In genomic region chr9:37451628-37452027, GRCh38 we compare ENCODE assay signal across 1 cellular context.
TF ChIP-seq lines count a peak whose summit lies in the region.

No MANE protein-coding gene starts in this region.

TF ChIP-seq in K562, 482 proteins besides CTCF, POLR2A, EP300 and RAD21:
- no peak for TF ChIP-seq ZKSCAN1 (IDR thresholded peaks at IDR 0.05; ENCODE audit: low read depth, low read length)
- no peak for TF ChIP-seq IRF2 (CRISPR knock-in tag; IDR thresholded peaks at IDR 0.05)
- TF ChIP-seq ZNF79 (CRISPR knock-in tag; IDR thresholded peaks at IDR 0.05; ENCODE audit: low read depth): no peak
- TF ChIP-seq, protein P1, sequence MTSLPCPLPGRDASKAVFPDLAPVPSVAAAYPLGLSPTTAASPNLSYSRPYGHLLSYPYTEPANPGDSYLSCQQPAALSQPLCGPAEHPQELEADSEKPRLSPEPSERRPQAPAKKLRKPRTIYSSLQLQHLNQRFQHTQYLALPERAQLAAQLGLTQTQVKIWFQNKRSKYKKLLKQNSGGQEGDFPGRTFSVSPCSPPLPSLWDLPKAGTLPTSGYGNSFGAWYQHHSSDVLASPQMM (CRISPR knock-in tag; IDR thresholded peaks at IDR 0.05): no peak
- TF ChIP-seq, protein P2, sequence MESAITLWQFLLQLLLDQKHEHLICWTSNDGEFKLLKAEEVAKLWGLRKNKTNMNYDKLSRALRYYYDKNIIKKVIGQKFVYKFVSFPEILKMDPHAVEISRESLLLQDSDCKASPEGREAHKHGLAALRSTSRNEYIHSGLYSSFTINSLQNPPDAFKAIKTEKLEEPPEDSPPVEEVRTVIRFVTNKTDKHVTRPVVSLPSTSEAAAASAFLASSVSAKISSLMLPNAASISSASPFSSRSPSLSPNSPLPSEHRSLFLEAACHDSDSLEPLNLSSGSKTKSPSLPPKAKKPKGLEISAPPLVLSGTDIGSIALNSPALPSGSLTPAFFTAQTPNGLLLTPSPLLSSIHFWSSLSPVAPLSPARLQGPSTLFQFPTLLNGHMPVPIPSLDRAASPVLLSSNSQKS (CRISPR knock-in tag; IDR thresholded peaks at IDR 0.05): no peak
- peak; percentile 92 for TF ChIP-seq ZNF316 (IDR thresholded peaks at IDR 0.05)
- TF ChIP-seq ZNF197 (CRISPR knock-in tag; IDR thresholded peaks at IDR 0.05; ENCODE audit: low read depth): no peak
- TF ChIP-seq, protein P3, sequence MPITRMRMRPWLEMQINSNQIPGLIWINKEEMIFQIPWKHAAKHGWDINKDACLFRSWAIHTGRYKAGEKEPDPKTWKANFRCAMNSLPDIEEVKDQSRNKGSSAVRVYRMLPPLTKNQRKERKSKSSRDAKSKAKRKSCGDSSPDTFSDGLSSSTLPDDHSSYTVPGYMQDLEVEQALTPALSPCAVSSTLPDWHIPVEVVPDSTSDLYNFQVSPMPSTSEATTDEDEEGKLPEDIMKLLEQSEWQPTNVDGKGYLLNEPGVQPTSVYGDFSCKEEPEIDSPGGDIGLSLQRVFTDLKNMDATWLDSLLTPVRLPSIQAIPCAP (CRISPR knock-in tag; IDR thresholded peaks at IDR 0.05; ENCODE audit: borderline replicate concordance): no peak
- TF ChIP-seq SIN3A (IDR thresholded peaks at IDR 0.05; ENCODE audit: borderline replicate concordance in 2 of 2, control insufficient read depth in 1 of 2, low read depth in 2 of 2, low read length in 2 of 2): no peak
- no peak for TF ChIP-seq ETV6 (IDR thresholded peaks at IDR 0.05; ENCODE audit: borderline replicate concordance in 1 of 2, low read depth in 2 of 2, low read length in 1 of 2)
- TF ChIP-seq ETV6 (CRISPR knock-in tag; IDR thresholded peaks at IDR 0.05; ENCODE audit: borderline replicate concordance): no peak
- no peak for TF ChIP-seq ZNF586 (CRISPR knock-in tag; conservative IDR thresholded peaks at IDR 0.05)
- TF ChIP-seq ZNF134 (CRISPR knock-in tag; conservative IDR thresholded peaks at IDR 0.05): no peak
- TF ChIP-seq SNAPC5 (CRISPR knock-in tag; IDR thresholded peaks at IDR 0.05): no peak
- TF ChIP-seq MAFK (IDR thresholded peaks at IDR 0.05; ENCODE audit: low read length): peak; percentile 29; the same call in 1 of the 2 replicates
- no peak for TF ChIP-seq MXI1 (IDR thresholded peaks at IDR 0.05; ENCODE audit: low read depth, low read length)
- TF ChIP-seq MAFF (IDR thresholded peaks at IDR 0.05; ENCODE audit: low read length): peak; percentile 48; the same call in 1 of the 2 replicates
- TF ChIP-seq ZBTB8A (IDR thresholded peaks at IDR 0.05; ENCODE audit: partially characterized antibody): no peak
- TF ChIP-seq TFAM (CRISPR knock-in tag; conservative IDR thresholded peaks at IDR 0.05): no peak
- TF ChIP-seq, protein P4, sequence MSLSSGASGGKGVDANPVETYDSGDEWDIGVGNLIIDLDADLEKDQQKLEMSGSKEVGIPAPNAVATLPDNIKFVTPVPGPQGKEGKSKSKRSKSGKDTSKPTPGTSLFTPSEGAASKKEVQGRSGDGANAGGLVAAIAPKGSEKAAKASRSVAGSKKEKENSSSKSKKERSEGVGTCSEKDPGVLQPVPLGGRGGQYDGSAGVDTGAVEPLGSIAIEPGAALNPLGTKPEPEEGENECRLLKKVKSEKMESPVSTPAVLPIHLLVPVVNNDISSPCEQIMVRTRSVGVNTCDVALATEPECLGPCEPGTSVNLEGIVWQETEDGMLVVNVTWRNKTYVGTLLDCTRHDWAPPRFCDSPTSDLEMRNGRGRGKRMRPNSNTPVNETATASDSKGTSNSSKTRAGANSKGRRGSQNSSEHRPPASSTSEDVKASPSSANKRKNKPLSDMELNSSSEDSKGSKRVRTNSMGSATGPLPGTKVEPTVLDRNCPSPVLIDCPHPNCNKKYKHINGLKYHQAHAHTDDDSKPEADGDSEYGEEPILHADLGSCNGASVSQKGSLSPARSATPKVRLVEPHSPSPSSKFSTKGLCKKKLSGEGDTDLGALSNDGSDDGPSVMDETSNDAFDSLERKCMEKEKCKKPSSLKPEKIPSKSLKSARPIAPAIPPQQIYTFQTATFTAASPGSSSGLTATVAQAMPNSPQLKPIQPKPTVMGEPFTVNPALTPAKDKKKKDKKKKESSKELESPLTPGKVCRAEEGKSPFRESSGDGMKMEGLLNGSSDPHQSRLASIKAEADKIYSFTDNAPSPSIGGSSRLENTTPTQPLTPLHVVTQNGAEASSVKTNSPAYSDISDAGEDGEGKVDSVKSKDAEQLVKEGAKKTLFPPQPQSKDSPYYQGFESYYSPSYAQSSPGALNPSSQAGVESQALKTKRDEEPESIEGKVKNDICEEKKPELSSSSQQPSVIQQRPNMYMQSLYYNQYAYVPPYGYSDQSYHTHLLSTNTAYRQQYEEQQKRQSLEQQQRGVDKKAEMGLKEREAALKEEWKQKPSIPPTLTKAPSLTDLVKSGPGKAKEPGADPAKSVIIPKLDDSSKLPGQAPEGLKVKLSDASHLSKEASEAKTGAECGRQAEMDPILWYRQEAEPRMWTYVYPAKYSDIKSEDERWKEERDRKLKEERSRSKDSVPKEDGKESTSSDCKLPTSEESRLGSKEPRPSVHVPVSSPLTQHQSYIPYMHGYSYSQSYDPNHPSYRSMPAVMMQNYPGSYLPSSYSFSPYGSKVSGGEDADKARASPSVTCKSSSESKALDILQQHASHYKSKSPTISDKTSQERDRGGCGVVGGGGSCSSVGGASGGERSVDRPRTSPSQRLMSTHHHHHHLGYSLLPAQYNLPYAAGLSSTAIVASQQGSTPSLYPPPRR (CRISPR knock-in tag; IDR thresholded peaks at IDR 0.05; ENCODE audit: borderline replicate concordance): no peak
- TF ChIP-seq RBM25 (IDR thresholded peaks at IDR 0.05; ENCODE audit: low read depth, low read length, severe bottlenecking): no peak
- TF ChIP-seq SP2 (IDR thresholded peaks at IDR 0.05; ENCODE audit: extremely low read depth, low read depth, low read length, poor library complexity, severe bottlenecking): no peak
- TF ChIP-seq ZNF668 (CRISPR knock-in tag; IDR thresholded peaks at IDR 0.05): no peak
- peak; percentile 55 for TF ChIP-seq MAFG (tag; conservative IDR thresholded peaks at IDR 0.05)
- peak; percentile 72 for TF ChIP-seq NFE2 (IDR thresholded peaks at IDR 0.05; ENCODE audit: low read depth)
- TF ChIP-seq ZNF280A (IDR thresholded peaks at IDR 0.05; ENCODE audit: low read depth, partially characterized antibody): no peak
- no peak for TF ChIP-seq THRA (IDR thresholded peaks at IDR 0.05)
- no peak for TF ChIP-seq MEF2A (IDR thresholded peaks at IDR 0.05; ENCODE audit: control insufficient read depth, low read depth, low read length)
- no peak for TF ChIP-seq ASH1L (IDR thresholded peaks at IDR 0.05; ENCODE audit: borderline replicate concordance, low read depth, partially characterized antibody)
- no peak for TF ChIP-seq ELF2 (CRISPR knock-in tag; IDR thresholded peaks at IDR 0.05)
- TF ChIP-seq CBFA2T2 (conservative IDR thresholded peaks at IDR 0.05): no peak
- TF ChIP-seq TEAD1 (CRISPR knock-in tag; IDR thresholded peaks at IDR 0.05): no peak
- peak; percentile 82 for TF ChIP-seq C11orf30 (IDR thresholded peaks at IDR 0.05; ENCODE audit: low read depth)
- TF ChIP-seq, protein P5, sequence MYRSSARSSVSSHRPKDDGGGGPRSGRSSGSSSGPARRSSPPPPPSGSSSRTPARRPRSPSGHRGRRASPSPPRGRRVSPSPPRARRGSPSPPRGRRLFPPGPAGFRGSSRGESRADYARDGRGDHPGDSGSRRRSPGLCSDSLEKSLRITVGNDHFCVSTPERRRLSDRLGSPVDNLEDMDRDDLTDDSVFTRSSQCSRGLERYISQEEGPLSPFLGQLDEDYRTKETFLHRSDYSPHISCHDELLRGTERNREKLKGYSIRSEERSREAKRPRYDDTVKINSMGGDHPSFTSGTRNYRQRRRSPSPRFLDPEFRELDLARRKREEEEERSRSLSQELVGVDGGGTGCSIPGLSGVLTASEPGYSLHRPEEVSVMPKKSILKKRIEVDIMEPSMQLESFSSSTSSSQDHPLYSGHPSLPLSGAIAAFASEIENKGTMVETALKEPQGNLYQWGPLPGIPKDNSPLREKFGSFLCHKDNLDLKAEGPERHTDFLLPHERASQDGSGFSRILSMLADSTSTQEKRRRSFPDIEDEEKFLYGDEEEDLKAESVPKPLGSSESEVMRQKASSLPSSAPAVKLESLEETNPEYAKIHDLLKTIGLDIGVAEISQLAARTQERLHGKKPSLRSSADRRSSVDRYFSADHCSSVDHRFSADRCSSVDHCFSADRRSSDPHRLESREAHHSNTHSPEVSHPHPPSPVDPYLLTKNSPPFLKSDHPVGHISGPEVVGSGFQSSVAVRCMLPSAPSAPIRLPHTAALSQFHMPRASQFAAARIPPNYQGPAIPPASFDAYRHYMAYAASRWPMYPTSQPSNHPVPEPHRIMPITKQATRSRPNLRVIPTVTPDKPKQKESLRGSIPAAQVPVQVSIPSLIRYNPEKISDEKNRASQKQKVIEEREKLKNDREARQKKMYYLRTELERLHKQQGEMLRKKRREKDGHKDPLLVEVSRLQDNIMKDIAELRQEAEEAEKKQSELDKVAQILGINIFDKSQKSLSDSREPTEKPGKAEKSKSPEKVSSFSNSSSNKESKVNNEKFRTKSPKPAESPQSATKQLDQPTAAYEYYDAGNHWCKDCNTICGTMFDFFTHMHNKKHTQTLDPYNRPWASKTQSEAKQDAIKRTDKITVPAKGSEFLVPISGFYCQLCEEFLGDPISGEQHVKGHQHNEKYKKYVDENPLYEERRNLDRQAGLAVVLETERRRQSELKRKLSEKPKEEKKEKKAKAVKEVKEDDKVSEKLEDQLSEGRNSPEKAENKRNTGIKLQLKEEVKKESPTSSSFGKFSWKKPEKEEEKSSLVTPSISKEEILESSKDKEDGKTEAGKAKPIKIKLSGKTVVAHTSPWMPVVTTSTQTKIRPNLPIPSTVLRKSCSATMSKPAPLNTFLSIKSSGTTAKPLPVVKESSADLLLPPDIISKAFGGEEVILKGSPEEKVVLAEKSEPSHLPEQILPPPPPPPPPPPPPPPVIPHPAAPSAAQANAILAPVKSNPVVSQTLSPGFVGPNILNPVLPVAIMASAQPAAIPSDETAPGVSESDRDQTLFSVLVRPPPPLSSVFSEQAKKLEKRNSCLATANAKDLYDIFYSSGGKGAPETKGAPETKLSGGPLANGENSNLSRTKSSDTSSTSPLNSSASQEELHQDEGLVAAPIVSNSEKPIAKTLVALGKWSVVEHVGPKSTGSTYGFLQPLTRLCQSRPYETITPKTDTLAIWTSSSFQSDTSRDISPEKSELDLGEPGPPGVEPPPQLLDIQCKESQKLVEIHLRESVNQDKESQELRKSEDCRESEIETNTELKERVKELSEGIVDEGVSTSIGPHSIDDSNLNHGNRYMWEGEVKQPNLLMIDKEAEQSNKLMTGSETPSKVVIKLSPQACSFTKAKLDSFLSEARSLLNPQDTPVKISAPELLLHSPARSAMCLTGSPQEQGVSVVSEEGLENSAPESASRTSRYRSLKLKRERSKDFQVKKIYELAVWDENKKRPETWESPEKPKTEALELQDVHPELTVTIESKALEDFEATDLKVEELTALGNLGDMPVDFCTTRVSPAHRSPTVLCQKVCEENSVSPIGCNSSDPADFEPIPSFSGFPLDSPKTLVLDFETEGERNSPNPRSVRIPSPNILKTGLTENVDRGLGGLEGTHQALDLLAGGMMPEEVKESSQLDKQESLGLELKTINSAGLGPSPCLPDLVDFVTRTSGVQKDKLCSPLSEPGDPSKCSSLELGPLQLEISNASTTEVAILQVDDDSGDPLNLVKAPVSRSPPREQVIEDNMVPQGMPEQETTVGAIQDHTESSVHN (IDR thresholded peaks at IDR 0.05; ENCODE audit: borderline replicate concordance in 1 of 2, low read depth in 1 of 2): no peak
- TF ChIP-seq, protein P6, sequence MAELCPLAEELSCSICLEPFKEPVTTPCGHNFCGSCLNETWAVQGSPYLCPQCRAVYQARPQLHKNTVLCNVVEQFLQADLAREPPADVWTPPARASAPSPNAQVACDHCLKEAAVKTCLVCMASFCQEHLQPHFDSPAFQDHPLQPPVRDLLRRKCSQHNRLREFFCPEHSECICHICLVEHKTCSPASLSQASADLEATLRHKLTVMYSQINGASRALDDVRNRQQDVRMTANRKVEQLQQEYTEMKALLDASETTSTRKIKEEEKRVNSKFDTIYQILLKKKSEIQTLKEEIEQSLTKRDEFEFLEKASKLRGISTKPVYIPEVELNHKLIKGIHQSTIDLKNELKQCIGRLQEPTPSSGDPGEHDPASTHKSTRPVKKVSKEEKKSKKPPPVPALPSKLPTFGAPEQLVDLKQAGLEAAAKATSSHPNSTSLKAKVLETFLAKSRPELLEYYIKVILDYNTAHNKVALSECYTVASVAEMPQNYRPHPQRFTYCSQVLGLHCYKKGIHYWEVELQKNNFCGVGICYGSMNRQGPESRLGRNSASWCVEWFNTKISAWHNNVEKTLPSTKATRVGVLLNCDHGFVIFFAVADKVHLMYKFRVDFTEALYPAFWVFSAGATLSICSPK (IDR thresholded peaks at IDR 0.05; ENCODE audit: borderline replicate concordance): no peak
